ENCODE assay signal across 9 cellular contexts in genomic region chrX:19334945-19335626, GRCh38.
DNase-seq lines count a peak whose midpoint lies in the region; ATAC-seq and TF ChIP-seq lines count a peak whose summit lies in the region.
"Had no signal": no experiment of that assay in that cellular context is flagged by ENCODE, and none has a peak within 500 bp of the region (broad histone marks: within the 10 kb centered on the region; RNA-seq: fewer than 3 reads in every experiment).

No MANE protein-coding gene starts in this region.

- H3K27me3 Mint-ChIP-seq in effector memory CD8-positive, alpha-beta T cell: peaks cover 0 to 8% of the 10 kb centered on the region in 2 donors

- DNase-seq in 8988T: peak; percentile 24
- DNase-seq in NOMO-1 (lab: John Stamatoyannopoulos, UW; ENCODE audit: unreplicated experiment in 2 of 2): peak; percentile 56 to 85
- DNase-seq in effector memory CD8-positive, alpha-beta T cell: no peak
- no peak for DNase-seq in T1000 (lab: John Stamatoyannopoulos, UW)
- DNase-seq in NCI-H1105 treated with DMSO at 0.1 percent for 48 hours (lab: John Stamatoyannopoulos, UW): no peak
- no peak for DNase-seq in tibial artery

- H3K4me1 ChIP-seq in tibial artery: no peaks in the 10 kb centered on the region

- intact Hi-C loops in tibial artery (cut with DNase I; ENCODE audit: low total_unique reads): loop anchor here (5.0 to 10.0 kb wide), 3 partner anchors 350 to 948 kb away; partner anchors contain the start of gene PHKA2

- TF ChIP-seq CTCF in GM12874 (IDR thresholded peaks at IDR 0.05; ENCODE audit: insufficient read depth, low read depth, low read length) (peak; percentile 45; the same call in 1 of the 2 replicates), tibial artery (IDR thresholded peaks at IDR 0.05) (no peak)

- ATAC-seq in effector memory CD8-positive, alpha-beta T cell (replicated peaks): peak; percentile 23
- no peak for ATAC-seq in GM18511 (IDR thresholded peaks at IDR 0.05; ENCODE audit: unreplicated experiment)

- H3K27me3 ChIP-seq in tibial artery: no peaks in the 10 kb centered on the region

- no peaks in the 10 kb centered on the region for H3K4me1 Mint-ChIP-seq in effector memory CD8-positive, alpha-beta T cell (ENCODE audit: low read depth in 2 of 2)

- H3K9me3 Mint-ChIP-seq in effector memory CD8-positive, alpha-beta T cell: no peaks in the 10 kb centered on the region

- no peak overlapping the region for H3K4me3 Mint-ChIP-seq in effector memory CD8-positive, alpha-beta T cell

- H3K36me3 Mint-ChIP-seq in effector memory CD8-positive, alpha-beta T cell (ENCODE audit: insufficient read depth): peaks cover 6% of the 10 kb centered on the region

- no peak overlapping the region for H3K27ac ChIP-seq in tibial artery
- H3K27ac ChIP-seq: skin epidermis had no signal

- H3K9me3 ChIP-seq in tibial artery: peaks cover 0 to 10% (median 0%) of the 10 kb centered on the region in 3 donors

- no peak overlapping the region for H3K4me3 ChIP-seq in tibial artery
- H3K4me3 ChIP-seq: skin epidermis had no signal

- peak overlapping the region in 1 of 2 donors; percentile 75 for H3K27ac Mint-ChIP-seq in effector memory CD8-positive, alpha-beta T cell

- H3K36me3 ChIP-seq in tibial artery: no peaks in the 10 kb centered on the region

Comparison
In these comparisons a context has a peak if more than half of its experiments do, and no peak if none do; other contexts are left out.
1. DNase-seq: peak in 8988T (single experiment) and NOMO-1 (2 of 2); none in effector memory CD8-positive, alpha-beta T cell (0 of 3), T1000 (single experiment), NCI-H1105 treated with DMSO at 0.1 percent for 48 hours (single experiment) and tibial artery (0 of 2).